Comparison of ENCODE assay signal across 6 cellular contexts in the genomic region with DNA sequence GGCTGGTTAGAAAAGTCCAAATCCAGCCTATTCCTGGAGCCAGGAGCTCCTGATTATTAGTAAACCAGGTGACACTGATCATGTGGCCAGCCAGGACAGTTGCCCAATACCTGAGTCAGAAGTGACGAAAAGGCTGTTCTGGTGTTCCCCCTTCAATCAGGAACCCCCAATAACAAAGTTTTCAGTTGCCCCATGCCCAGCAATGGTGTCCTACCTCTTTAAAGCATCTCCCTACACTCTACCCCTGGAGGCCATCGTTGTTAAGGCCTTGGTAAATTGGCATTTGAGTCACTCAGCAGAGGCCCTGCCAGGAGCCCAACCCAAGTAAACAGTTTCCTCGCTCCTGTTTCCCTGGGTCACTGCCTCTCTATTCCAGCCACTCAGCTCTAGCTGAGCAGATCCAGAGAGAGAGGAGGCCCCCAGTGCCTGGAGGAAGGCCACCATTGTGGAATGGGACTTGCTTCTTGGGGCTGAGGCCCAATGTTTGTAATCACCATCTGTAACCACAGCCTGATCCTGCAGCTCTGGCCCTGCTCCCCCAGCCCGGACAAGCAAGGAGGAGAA. TPM values are rescaled to one million over a fixed set of nuclear protein-coding genes. Genes with fewer than 3 reads are reported as not detected.
DNase-seq lines count a peak whose midpoint lies in the region; ATAC-seq and FAIRE-seq lines count a peak whose summit lies in the region.

No MANE protein-coding gene starts in this region.

- ATAC-seq in HG02642 (IDR thresholded peaks at IDR 0.05; ENCODE audit: poor library complexity, unreplicated experiment), result no peak

- no peak for FAIRE-seq in urothelium cell line (lab: Jason Lieb, UNC)

- peak; percentile 77 for DNase-seq in EH (ENCODE audit: low read depth)
- peak in 30 of 58 donors; percentile 18 to 84 (median 51) for DNase-seq in anterior cingulate cortex (lab: John Stamatoyannopoulos, UW)
- DNase-seq in mucosa of gallbladder (ENCODE audit: low spot score), result peak; percentile 65
- DNase-seq in urothelium cell line (ENCODE audit: low spot score), result no peak
- no peak for DNase-seq in activated CD4-positive, alpha-beta T cell treated with anti-CD3 and anti-CD28 coated beads, Interleukin-2, amount 50 U/mL, for 48 hours

RNA-seq across cellular contexts. Expression of a gene that starts 25.0 kb away (rescaled TPM):
- total RNA-seq in mucosa of gallbladder, result 138 TPM

RNA-seq across cellular contexts. Expression of a gene that starts 25.5 kb away (rescaled TPM):
- 12.9 TPM for total RNA-seq in mucosa of gallbladder

RNA-seq across cellular contexts. Expression of a gene that starts 43.6 kb away (rescaled TPM):
- total RNA-seq in mucosa of gallbladder, result 21.4 TPM

RNA-seq across cellular contexts. Expression of a gene that starts 58.0 kb away (rescaled TPM):
- total RNA-seq in mucosa of gallbladder, result 91.0 TPM

RNA-seq across cellular contexts. Expression of a gene that starts 58.3 kb away (rescaled TPM):
- 4.7 TPM for total RNA-seq in mucosa of gallbladder

Comparison
In these comparisons a context has a peak if more than half of its experiments do, and no peak if none do; other contexts are left out.
1. DNase-seq: peak in EH (single experiment), anterior cingulate cortex (30 of 58) and mucosa of gallbladder (single experiment); none in urothelium cell line (single experiment) and activated CD4-positive, alpha-beta T cell treated with anti-CD3 and anti-CD28 coated beads, Interleukin-2, amount 50 U/mL, for 48 hours (0 of 2).